ENCODE assay signal across 20 cellular contexts in the genomic region with DNA sequence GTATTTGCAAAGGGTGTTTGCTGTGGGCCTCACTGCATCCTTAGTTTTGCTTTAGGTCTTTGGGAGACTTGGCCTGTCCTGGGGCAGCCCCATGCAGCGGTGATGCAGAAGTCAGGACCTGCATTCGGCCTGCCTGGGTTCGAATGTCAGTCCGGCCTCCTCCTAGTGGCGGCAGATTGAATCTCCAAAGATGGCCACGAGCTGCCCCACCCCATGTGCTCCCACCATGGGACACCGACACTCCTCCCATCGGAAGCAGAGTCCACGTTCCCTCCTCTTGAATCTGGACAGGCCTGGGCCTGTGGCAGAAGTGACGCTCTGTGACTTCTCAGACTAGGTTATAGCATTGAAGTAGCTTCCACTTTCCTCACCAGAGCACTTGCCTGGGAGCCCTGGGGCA. TPM values are rescaled to one million over a fixed set of nuclear protein-coding genes. Genes with fewer than 3 reads are reported as not detected.
"Had no signal": no experiment of that assay in that cellular context is flagged by ENCODE, and none has a peak within 500 bp of the region (broad histone marks: within the 10 kb centered on the region; RNA-seq: fewer than 3 reads in every experiment).

No MANE protein-coding gene starts in this region.

- H3K36me3 ChIP-seq: tibial nerve had no signal

- H3K4me3 Mint-ChIP-seq: activated B cell treated with CpG ODN at 0.5 μM for 24 hours; activated CD4-positive, alpha-beta T cell treated with anti-CD3 and anti-CD28 coated beads, Interleukin-2, amount 10 ng/mL, durations not matched to agents 7 days and 5 days; activated T-helper 17 cell treated with anti-CD3 and anti-CD28 coated beads, Interleukin-2, amount 50 U/mL, for 72 hours; memory B cell; natural killer cell treated with Interleukin-12 subunit alpha and Interleukin-12 subunit beta and Interleukin-15 and Interleukin-18, amount 100 ng/mL, for 72 hours; stimulated activated effector memory CD8-positive, alpha-beta T cell treated with anti-CD3 and anti-CD28 coated beads, Interleukin-12 subunit alpha, Interleukin-12 subunit beta, amount 100 ng/mL, for 72 hours had no signal

- H3K9me3 ChIP-seq: tibial nerve had no signal

- ATAC-seq: activated T-helper 17 cell treated with anti-CD3 and anti-CD28 coated beads, Interleukin-2, amount 50 U/mL, for 72 hours; natural killer cell treated with Interleukin-12 subunit alpha and Interleukin-12 subunit beta and Interleukin-15 and Interleukin-18, amount 100 ng/mL, for 72 hours; stimulated activated effector memory CD8-positive, alpha-beta T cell treated with anti-CD3 and anti-CD28 coated beads, Interleukin-12 subunit alpha, Interleukin-12 subunit beta, amount 100 ng/mL, for 72 hours had no signal

- H3K4me1 Mint-ChIP-seq: activated B cell treated with CpG ODN at 0.5 μM for 24 hours; activated CD4-positive, alpha-beta T cell treated with anti-CD3 and anti-CD28 coated beads, Interleukin-2, amount 10 ng/mL, durations not matched to agents 7 days and 5 days; activated T-helper 17 cell treated with anti-CD3 and anti-CD28 coated beads, Interleukin-2, amount 50 U/mL, for 72 hours; memory B cell; stimulated activated effector memory CD8-positive, alpha-beta T cell treated with anti-CD3 and anti-CD28 coated beads, Interleukin-12 subunit alpha, Interleukin-12 subunit beta, amount 100 ng/mL, for 72 hours had no signal

- H3K4me3 ChIP-seq: SK-N-MC, tibial nerve had no signal

- H3K9me3 Mint-ChIP-seq: activated B cell treated with CpG ODN at 0.5 μM for 24 hours; activated CD4-positive, alpha-beta T cell treated with anti-CD3 and anti-CD28 coated beads, Interleukin-2, amount 10 ng/mL, durations not matched to agents 7 days and 5 days; activated T-helper 17 cell treated with anti-CD3 and anti-CD28 coated beads, Interleukin-2, amount 50 U/mL, for 72 hours; memory B cell; natural killer cell treated with Interleukin-12 subunit alpha and Interleukin-12 subunit beta and Interleukin-15 and Interleukin-18, amount 100 ng/mL, for 72 hours; stimulated activated effector memory CD8-positive, alpha-beta T cell treated with anti-CD3 and anti-CD28 coated beads, Interleukin-12 subunit alpha, Interleukin-12 subunit beta, amount 100 ng/mL, for 72 hours had no signal

- H3K36me3 Mint-ChIP-seq: memory B cell; natural killer cell treated with Interleukin-12 subunit alpha and Interleukin-12 subunit beta and Interleukin-15 and Interleukin-18, amount 100 ng/mL, for 72 hours; stimulated activated effector memory CD8-positive, alpha-beta T cell treated with anti-CD3 and anti-CD28 coated beads, Interleukin-12 subunit alpha, Interleukin-12 subunit beta, amount 100 ng/mL, for 72 hours had no signal

- H3K27ac Mint-ChIP-seq: activated B cell treated with CpG ODN at 0.5 μM for 24 hours; activated CD4-positive, alpha-beta T cell treated with anti-CD3 and anti-CD28 coated beads, Interleukin-2, amount 10 ng/mL, durations not matched to agents 7 days and 5 days; activated T-helper 17 cell treated with anti-CD3 and anti-CD28 coated beads, Interleukin-2, amount 50 U/mL, for 72 hours; memory B cell; natural killer cell treated with Interleukin-12 subunit alpha and Interleukin-12 subunit beta and Interleukin-15 and Interleukin-18, amount 100 ng/mL, for 72 hours; stimulated activated effector memory CD8-positive, alpha-beta T cell treated with anti-CD3 and anti-CD28 coated beads, Interleukin-12 subunit alpha, Interleukin-12 subunit beta, amount 100 ng/mL, for 72 hours had no signal

- DNase-seq: activated B cell treated with CpG ODN at 0.5 μM for 24 hours; activated CD4-positive, alpha-beta T cell treated with anti-CD3 and anti-CD28 coated beads, Interleukin-2, amount 10 ng/mL, durations not matched to agents 7 days and 5 days; activated naive CD4-positive, alpha-beta T cell treated with anti-CD3 and anti-CD28 coated beads, Interleukin-2, amount 50 U/mL, for 16 hours; activated T-cell treated with anti-CD3 and anti-CD28 coated beads for 4 hours; central memory CD4-positive, alpha-beta T cell; cortex of kidney; effector CD8-positive, alpha-beta T cell; small intestine; T-helper 1 cell had no signal

- H3K27ac ChIP-seq: epithelial cell of prostate, SK-N-MC had no signal

RNA-seq across cellular contexts. Expression of gene NPPB, which starts 16.3 kb away (rescaled TPM):
- total RNA-seq: activated B cell treated with CpG ODN at 0.5 μM for 24 hours; activated CD4-positive, alpha-beta T cell treated with anti-CD3 and anti-CD28 coated beads, Interleukin-2, amount 10 ng/mL, durations not matched to agents 7 days and 5 days; activated CD8-positive, alpha-beta memory T cell treated with anti-CD3 and anti-CD28 coated beads for 36 hours; activated T-helper 17 cell treated with anti-CD3 and anti-CD28 coated beads, Interleukin-2, amount 50 U/mL, for 72 hours; mucosa of gallbladder; natural killer cell treated with Interleukin-12 subunit alpha and Interleukin-12 subunit beta and Interleukin-15 and Interleukin-18, amount 100 ng/mL, for 72 hours; osteocyte; renal cortical epithelial cell; tibial nerve had no signal

RNA-seq across cellular contexts. Expression of gene NPPA, which starts 27.5 kb away (rescaled TPM):
- total RNA-seq: activated B cell treated with CpG ODN at 0.5 μM for 24 hours; activated CD4-positive, alpha-beta T cell treated with anti-CD3 and anti-CD28 coated beads, Interleukin-2, amount 10 ng/mL, durations not matched to agents 7 days and 5 days; activated CD8-positive, alpha-beta memory T cell treated with anti-CD3 and anti-CD28 coated beads for 36 hours; activated T-helper 17 cell treated with anti-CD3 and anti-CD28 coated beads, Interleukin-2, amount 50 U/mL, for 72 hours; mucosa of gallbladder; natural killer cell treated with Interleukin-12 subunit alpha and Interleukin-12 subunit beta and Interleukin-15 and Interleukin-18, amount 100 ng/mL, for 72 hours; osteocyte; renal cortical epithelial cell had no signal
